ENCODE assay signal across 10 cellular contexts in genomic region chr4:40577588-40578253, GRCh38. TPM values are rescaled to one million over a fixed set of nuclear protein-coding genes. Genes with fewer than 3 reads are reported as not detected.
DNase-seq lines count a peak whose midpoint lies in the region; ATAC-seq and TF ChIP-seq lines count a peak whose summit lies in the region.
"Had no signal": no experiment of that assay in that cellular context is flagged by ENCODE, and none has a peak within 500 bp of the region (broad histone marks: within the 10 kb centered on the region; RNA-seq: fewer than 3 reads in every experiment).

No MANE protein-coding gene starts in this region.

- H3K27ac ChIP-seq in ACC112 (ENCODE audit: low read depth, low read length) (peak overlapping the region; percentile 59), MM.1S (ENCODE audit: low read length) (peak overlapping the region; percentile 89), duodenal mucosa (ENCODE audit: low read depth, low read length) (peak overlapping the region; percentile 5)

- H3K4me1 ChIP-seq in ACC112 (ENCODE audit: control insufficient read depth, insufficient read depth, low read length, unreplicated experiment): peaks cover 15% of the 10 kb centered on the region
- H3K4me1 ChIP-seq in MM.1S (ENCODE audit: low read length): peaks cover 71% of the 10 kb centered on the region
- peaks cover 15 to 17% of the 10 kb centered on the region in 2 donors for H3K4me1 ChIP-seq in duodenal mucosa (ENCODE audit: control insufficient read depth in 1 of 2, insufficient read depth in 2 of 2, low read length in 2 of 2)

- H3K4me2 ChIP-seq in MM.1S (ENCODE audit: low read depth, low read length): peak overlapping the region; percentile 70

- no peak for ATAC-seq in activated CD8-positive, alpha-beta memory T cell treated with anti-CD3 and anti-CD28 coated beads, Interleukin-2, amount 10 ng/mL, durations not matched to agents 7 days and 5 days

- no peaks in the 10 kb centered on the region for H3K9me3 Mint-ChIP-seq in nephron progenitor cell
- H3K9me3 Mint-ChIP-seq in activated CD8-positive, alpha-beta memory T cell treated with anti-CD3 and anti-CD28 coated beads, Interleukin-2, amount 10 ng/mL, durations not matched to agents 7 days and 5 days (ENCODE audit: low read depth): no peaks in the 10 kb centered on the region
- H3K9me3 Mint-ChIP-seq in activated naive CD8-positive, alpha-beta T cell treated with anti-CD3 and anti-CD28 coated beads for 36 hours: no peaks in the 10 kb centered on the region
- H3K9me3 Mint-ChIP-seq: CD4-positive, alpha-beta T cell had no signal

- H3K9me3 ChIP-seq in MM.1S (replicated peaks; ENCODE audit: insufficient read depth, low read length): no peaks in the 10 kb centered on the region
- no peaks in the 10 kb centered on the region for H3K9me3 ChIP-seq in duodenal mucosa (ENCODE audit: control insufficient read depth in 1 of 2, low read length in 2 of 2)

- H3F3A ChIP-seq in MM.1S (ENCODE audit: insufficient read depth, low read length): peaks cover 50% of the 10 kb centered on the region

- H3K36me3 Mint-ChIP-seq in nephron progenitor cell (ENCODE audit: low read depth): no peaks in the 10 kb centered on the region
- no peaks in the 10 kb centered on the region for H3K36me3 Mint-ChIP-seq in activated CD8-positive, alpha-beta memory T cell treated with anti-CD3 and anti-CD28 coated beads, Interleukin-2, amount 10 ng/mL, durations not matched to agents 7 days and 5 days
- H3K36me3 Mint-ChIP-seq in activated naive CD8-positive, alpha-beta T cell treated with anti-CD3 and anti-CD28 coated beads for 36 hours: no peaks in the 10 kb centered on the region

- no peaks in the 10 kb centered on the region for H3K27me3 ChIP-seq in ACC112 (ENCODE audit: insufficient read depth, low read length)
- no peaks in the 10 kb centered on the region for H3K27me3 ChIP-seq in MM.1S (replicated peaks; ENCODE audit: insufficient read depth, low read length)
- no peaks in the 10 kb centered on the region for H3K27me3 ChIP-seq in duodenal mucosa (ENCODE audit: control insufficient read depth in 1 of 2, insufficient read depth in 2 of 2, low read length in 2 of 2)

- H3K79me2 ChIP-seq in ACC112 (ENCODE audit: control insufficient read depth, insufficient read depth, low read length, unreplicated experiment) (no peaks in the 10 kb centered on the region), MM.1S (ENCODE audit: low read length) (peaks cover 65% of the 10 kb centered on the region)

- no peaks in the 10 kb centered on the region for H3K36me3 ChIP-seq in ACC112 (ENCODE audit: insufficient read depth, low read length)
- H3K36me3 ChIP-seq in MM.1S (replicated peaks; ENCODE audit: insufficient read depth, low read length): no peaks in the 10 kb centered on the region
- H3K36me3 ChIP-seq in duodenal mucosa (ENCODE audit: control insufficient read depth in 1 of 2, insufficient read depth in 2 of 2, low read length in 2 of 2): no peaks in the 10 kb centered on the region

- CTCF ChIA-PET in activated CD8-positive, alpha-beta memory T cell treated with anti-CD3 and anti-CD28 coated beads, Interleukin-2, amount 10 ng/mL, durations not matched to agents 7 days and 5 days (lab: Charles Lee): interaction anchor here (0.7 to 1.5 kb wide), 2 partner anchors 95 to 233 kb away, joined by 3 read pairs; no protein-coding TSS in a partner anchor

- no peak overlapping the region for H3K4me3 Mint-ChIP-seq in nephron progenitor cell
- H3K4me3 Mint-ChIP-seq in activated CD8-positive, alpha-beta memory T cell treated with anti-CD3 and anti-CD28 coated beads, Interleukin-2, amount 10 ng/mL, durations not matched to agents 7 days and 5 days: no peak overlapping the region
- no peak overlapping the region for H3K4me3 Mint-ChIP-seq in activated naive CD8-positive, alpha-beta T cell treated with anti-CD3 and anti-CD28 coated beads for 36 hours
- H3K4me3 Mint-ChIP-seq: CD4-positive, alpha-beta T cell had no signal

- peak overlapping the region; percentile 98 for H3K27ac Mint-ChIP-seq in nephron progenitor cell
- H3K27ac Mint-ChIP-seq in activated CD8-positive, alpha-beta memory T cell treated with anti-CD3 and anti-CD28 coated beads, Interleukin-2, amount 10 ng/mL, durations not matched to agents 7 days and 5 days: no peak overlapping the region
- no peak overlapping the region for H3K27ac Mint-ChIP-seq in activated naive CD8-positive, alpha-beta T cell treated with anti-CD3 and anti-CD28 coated beads for 36 hours
- H3K27ac Mint-ChIP-seq: CD4-positive, alpha-beta T cell had no signal

- H2AFZ ChIP-seq in ACC112 (ENCODE audit: low read length, unreplicated experiment) (peak overlapping the region; percentile 0), MM.1S (ENCODE audit: low read length) (no peak overlapping the region)

- TF ChIP-seq CTCF in MM.1S (IDR thresholded peaks at IDR 0.05; ENCODE audit: low read length) (no peak), nephron progenitor cell (IDR thresholded peaks at IDR 0.05) (no peak)

- H3K9ac ChIP-seq in MM.1S (ENCODE audit: low read length) (peak overlapping the region; percentile 49), duodenal mucosa (ENCODE audit: low read depth in 1 of 2, low read length in 2 of 2) (peak overlapping the region; percentile 4 to 73)

- peaks cover 44% of the 10 kb centered on the region for H3K4me1 Mint-ChIP-seq in nephron progenitor cell
- H3K4me1 Mint-ChIP-seq in activated CD8-positive, alpha-beta memory T cell treated with anti-CD3 and anti-CD28 coated beads, Interleukin-2, amount 10 ng/mL, durations not matched to agents 7 days and 5 days: peaks cover 34% of the 10 kb centered on the region
- peaks cover 20% of the 10 kb centered on the region for H3K4me1 Mint-ChIP-seq in activated naive CD8-positive, alpha-beta T cell treated with anti-CD3 and anti-CD28 coated beads for 36 hours

- no peak overlapping the region; the same call in 1 of the 2 replicates for H3K4me3 ChIP-seq in ACC112 (ENCODE audit: low read depth, low read length)
- H3K4me3 ChIP-seq in MM.1S (ENCODE audit: low read length): peak overlapping the region; percentile 28; the same call in 1 of the 2 replicates
- H3K4me3 ChIP-seq in duodenal mucosa (ENCODE audit: low read depth in 1 of 2, low read length in 2 of 2): peak overlapping the region in 1 of 2 donors; percentile 36

- H4K20me1 ChIP-seq in MM.1S (ENCODE audit: insufficient read depth, low read length): no peaks in the 10 kb centered on the region

- H3K27me3 Mint-ChIP-seq in nephron progenitor cell (ENCODE audit: low read depth, poor library complexity): peaks cover 4% of the 10 kb centered on the region
- H3K27me3 Mint-ChIP-seq in activated CD8-positive, alpha-beta memory T cell treated with anti-CD3 and anti-CD28 coated beads, Interleukin-2, amount 10 ng/mL, durations not matched to agents 7 days and 5 days: peaks cover 2% of the 10 kb centered on the region
- H3K27me3 Mint-ChIP-seq in activated naive CD8-positive, alpha-beta T cell treated with anti-CD3 and anti-CD28 coated beads for 36 hours: peaks cover 3% of the 10 kb centered on the region

- H3K9me2 ChIP-seq in MM.1S (replicated peaks; ENCODE audit: insufficient read depth, low read length): no peaks in the 10 kb centered on the region

- DNase-seq in MM.1S: no peak
- no peak for DNase-seq in nephron progenitor cell
- no peak for DNase-seq in activated CD8-positive, alpha-beta memory T cell treated with anti-CD3 and anti-CD28 coated beads, Interleukin-2, amount 10 ng/mL, durations not matched to agents 7 days and 5 days
- DNase-seq in GDM1 (lab: John Stamatoyannopoulos, UW): no peak
- no peak for DNase-seq in activated naive CD8-positive, alpha-beta T cell treated with anti-CD3 and anti-CD28 coated beads for 36 hours
- no peak for DNase-seq in NCI-H748 treated with DMSO at 0.1 percent for 48 hours (lab: John Stamatoyannopoulos, UW)
- DNase-seq: CD4-positive, alpha-beta T cell; retina had no signal

RNA-seq across cellular contexts. Expression of gene RBM47, which starts 51.9 kb away (rescaled TPM):
- 1 to 10 TPM; 2.2 to 2.3 TPM for total RNA-seq in activated CD8-positive, alpha-beta memory T cell treated with anti-CD3 and anti-CD28 coated beads, Interleukin-2, amount 10 ng/mL, durations not matched to agents 7 days and 5 days
- total RNA-seq in activated naive CD8-positive, alpha-beta T cell treated with anti-CD3 and anti-CD28 coated beads for 36 hours: under 1 TPM; 0.16 to 0.22 TPM

Comparison
In these comparisons a context has a peak if more than half of its experiments do, and no peak if none do; other contexts are left out.
1. H3K27ac ChIP-seq: peak in every context shown above with its lines; median percentile 89 in MM.1S; 59 in ACC112; 5 in duodenal mucosa.